8 cellular contexts compared by ENCODE assay signal in genomic region chr2:115165529-115166109, GRCh38.
DNase-seq lines count a peak whose midpoint lies in the region; ATAC-seq and TF ChIP-seq lines count a peak whose summit lies in the region.

No MANE protein-coding gene starts in this region.

- no peak for TF ChIP-seq CTCF in CD4-positive, alpha-beta T cell (IDR thresholded peaks at IDR 0.05)

- H3K4me3 Mint-ChIP-seq in CD4-positive, alpha-beta T cell, result no peak overlapping the region
- H3K4me3 Mint-ChIP-seq in activated CD4-positive, alpha-beta memory T cell treated with anti-CD3 and anti-CD28 coated beads for 36 hours, result no peak overlapping the region

- CTCF ChIA-PET in CD4-positive, alpha-beta T cell (lab: Charles Lee), result no interaction called here
- CTCF ChIA-PET in activated CD4-positive, alpha-beta memory T cell treated with anti-CD3 and anti-CD28 coated beads for 36 hours (lab: Charles Lee), result interaction anchor here (1.0 kb wide), 1 partner anchor 11 kb away, joined by 3 read pairs; no protein-coding TSS in a partner anchor

- no peak overlapping the region for H3K27ac ChIP-seq in CD4-positive, alpha-beta T cell (ENCODE audit: low read depth, low read length)

- intact Hi-C loops in CD4-positive, alpha-beta T cell (cut with DNase I, micrococcal nuclease), result no loop called here
- intact Hi-C loops in activated CD4-positive, alpha-beta memory T cell treated with anti-CD3 and anti-CD28 coated beads for 36 hours (cut with micrococcal nuclease), result no loop called here

- ATAC-seq in CD4-positive, alpha-beta T cell (ENCODE audit: poor library complexity), result no peak

- H3K9me3 Mint-ChIP-seq in CD4-positive, alpha-beta T cell, result peaks cover 2% of the 10 kb centered on the region
- no peaks in the 10 kb centered on the region for H3K9me3 Mint-ChIP-seq in activated CD4-positive, alpha-beta memory T cell treated with anti-CD3 and anti-CD28 coated beads for 36 hours

- H3K36me3 Mint-ChIP-seq in CD4-positive, alpha-beta T cell (ENCODE audit: low read depth), result no peaks in the 10 kb centered on the region
- peaks cover 3% of the 10 kb centered on the region for H3K36me3 Mint-ChIP-seq in activated CD4-positive, alpha-beta memory T cell treated with anti-CD3 and anti-CD28 coated beads for 36 hours

- no peak overlapping the region for H3K27ac Mint-ChIP-seq in CD4-positive, alpha-beta T cell
- no peak overlapping the region for H3K27ac Mint-ChIP-seq in activated CD4-positive, alpha-beta memory T cell treated with anti-CD3 and anti-CD28 coated beads for 36 hours

- H3K27me3 Mint-ChIP-seq in CD4-positive, alpha-beta T cell, result peaks cover 26% of the 10 kb centered on the region
- H3K27me3 Mint-ChIP-seq in activated CD4-positive, alpha-beta memory T cell treated with anti-CD3 and anti-CD28 coated beads for 36 hours, result peaks cover 18% of the 10 kb centered on the region

- POLR2A ChIA-PET in CD4-positive, alpha-beta T cell (lab: Charles Lee), result no interaction called here
- POLR2A ChIA-PET in activated CD4-positive, alpha-beta memory T cell treated with anti-CD3 and anti-CD28 coated beads for 36 hours (lab: Charles Lee), result no interaction called here

- DNase-seq in EH (ENCODE audit: low read depth), result peak; percentile 9
- peak; percentile 2 for DNase-seq in HS-27A (ENCODE audit: low read depth)
- DNase-seq in RPMI7951 (ENCODE audit: low read depth), result peak; percentile 28
- peak; percentile 32 for DNase-seq in foreskin melanocyte
- no peak for DNase-seq in activated CD8-positive, alpha-beta memory T cell treated with anti-CD3 and anti-CD28 coated beads, Interleukin-2, amount 50 U/mL, for 4 hours
- no peak for DNase-seq in CD4-positive, alpha-beta T cell
- no peak for DNase-seq in T-helper 9 cell
- DNase-seq in activated CD4-positive, alpha-beta memory T cell treated with anti-CD3 and anti-CD28 coated beads for 36 hours, result no peak

- no peaks in the 10 kb centered on the region for H3K9me3 ChIP-seq in CD4-positive, alpha-beta T cell (ENCODE audit: control insufficient read depth, low read length)

- H3K4me1 Mint-ChIP-seq in CD4-positive, alpha-beta T cell (ENCODE audit: low read depth), result no peaks in the 10 kb centered on the region
- H3K4me1 Mint-ChIP-seq in activated CD4-positive, alpha-beta memory T cell treated with anti-CD3 and anti-CD28 coated beads for 36 hours (ENCODE audit: low read depth), result peaks cover 4% of the 10 kb centered on the region

- peaks cover 29% of the 10 kb centered on the region for H3K27me3 ChIP-seq in CD4-positive, alpha-beta T cell (ENCODE audit: control insufficient read depth, insufficient read depth, low read length)

Comparison
In these comparisons a context has a peak if more than half of its experiments do, and no peak if none do; other contexts are left out.
1. DNase-seq: peak in EH (single experiment), HS-27A (single experiment), RPMI7951 (single experiment) and foreskin melanocyte (single experiment); none in activated CD8-positive, alpha-beta memory T cell treated with anti-CD3 and anti-CD28 coated beads, Interleukin-2, amount 50 U/mL, for 4 hours (single experiment), CD4-positive, alpha-beta T cell (0 of 10), T-helper 9 cell (single experiment) and activated CD4-positive, alpha-beta memory T cell treated with anti-CD3 and anti-CD28 coated beads for 36 hours (single experiment).